9 cellular contexts compared by ENCODE assay signal in genomic region chr1:53047737-53048344, GRCh38. TPM values are rescaled to one million over a fixed set of nuclear protein-coding genes. Genes with fewer than 3 reads are reported as not detected.
DNase-seq lines count a peak whose midpoint lies in the region; ATAC-seq and TF ChIP-seq lines count a peak whose summit lies in the region.
"Had no signal": no experiment of that assay in that cellular context is flagged by ENCODE, and none has a peak within 500 bp of the region (broad histone marks: within the 10 kb centered on the region; RNA-seq: fewer than 3 reads in every experiment).

No MANE protein-coding gene starts in this region.

- H3K27ac ChIP-seq in heart left ventricle (peak overlapping the region in 7 of 12 donors; percentile 2 to 63 (median 34)), RWPE1 (no peak overlapping the region), tibial artery (peak overlapping the region; percentile 37 to 65)
- H3K27ac ChIP-seq: KMS-11 had no signal

- H3K36me3 ChIP-seq in heart left ventricle: peaks cover 0 to 57% (median 29%) of the 10 kb centered on the region in 9 donors
- H3K36me3 ChIP-seq in tibial artery: peaks cover 3 to 34% (median 10%) of the 10 kb centered on the region in 3 donors

- CTCF ChIA-PET in RWPE1 (lab: Yijun Ruan, JAX): interaction anchor here (0.6 kb wide), 1 partner anchor 126 kb away, joined by 3 read pairs; no protein-coding TSS in a partner anchor

- WGBS in heart left ventricle, 4 donors: 54 to 70% (median 60%) methylated on average over 4 of the region's 4 CpGs

- H3K4me1 ChIP-seq in heart left ventricle (peaks cover 5 to 49% (median 36%) of the 10 kb centered on the region in 12 donors), tibial artery (peaks cover 0 to 35% (median 14%) of the 10 kb centered on the region in 4 donors)

- POLR2A ChIA-PET in RWPE1 (lab: Yijun Ruan, JAX; ENCODE audit: low non-redundant PET): no interaction called here

- no peaks in the 10 kb centered on the region for H3K27me3 ChIP-seq in heart left ventricle
- H3K27me3 ChIP-seq in tibial artery: no peaks in the 10 kb centered on the region

- no peak for DNase-seq in heart left ventricle
- no peak for DNase-seq in cardiac septum (ENCODE audit: low spot score)
- peak; percentile 30 for DNase-seq in RWPE1 (ENCODE audit: low spot score)
- DNase-seq in fibroblast of mammary gland (ENCODE audit: low read depth): peak; percentile 77
- no peak for DNase-seq in tibial artery
- DNase-seq in effector CD4-positive, alpha-beta T cell: no peak
- no peak for DNase-seq in retina

- no peak for TF ChIP-seq POLR2A in heart left ventricle (IDR thresholded peaks at IDR 0.05)

- no peaks in the 10 kb centered on the region for H3K9me3 ChIP-seq in heart left ventricle
- H3K9me3 ChIP-seq in tibial artery: no peaks in the 10 kb centered on the region

- TF ChIP-seq CTCF in heart left ventricle (IDR thresholded peaks at IDR 0.05) (no peak), RWPE1 (conservative IDR thresholded peaks at IDR 0.05; ENCODE audit: low read depth) (no peak), fibroblast of mammary gland (conservative IDR thresholded peaks at IDR 0.05; ENCODE audit: control insufficient read depth, insufficient read depth, low read depth, low read length) (no peak), tibial artery (IDR thresholded peaks at IDR 0.05) (no peak)

- ATAC-seq in heart left ventricle (peak in 3 of 4 donors; percentile 14 to 21 (median 19)), GM21360 (IDR thresholded peaks at IDR 0.05; ENCODE audit: unreplicated experiment) (no peak)

- H3K4me3 ChIP-seq in heart left ventricle: no peak overlapping the region
- H3K4me3 ChIP-seq in fibroblast of mammary gland (ENCODE audit: control insufficient read depth, low read depth, low read length): no peak overlapping the region
- no peak overlapping the region for H3K4me3 ChIP-seq in tibial artery

- intact Hi-C loops in heart left ventricle (cut with DNase I): no loop called here
- intact Hi-C loops in cardiac septum (cut with DNase I): loop anchor here (2.0 kb wide), 1 partner anchor 33 kb away; no protein-coding TSS in a partner anchor
- intact Hi-C loops in tibial artery (cut with DNase I; ENCODE audit: low total_unique reads): no loop called here

RNA-seq across cellular contexts. Expression of gene PODN, which starts 14.2 kb away (rescaled TPM):
- total RNA-seq in heart left ventricle (10 to 100 TPM in 8 of 9 donors, 1 to 10 TPM in 1; 5.9 to 61.8 (median 18.5) TPM), cardiac septum (19.4 TPM)
- 1 to 10 TPM; 5.2 to 9.8 TPM for polyA plus RNA-seq in heart left ventricle

Comparison
In these comparisons a context has a peak if more than half of its experiments do, and no peak if none do; other contexts are left out.
1. DNase-seq: peak in RWPE1 (single experiment) and fibroblast of mammary gland (single experiment); none in heart left ventricle (0 of 5), cardiac septum (single experiment), tibial artery (0 of 2), effector CD4-positive, alpha-beta T cell (single experiment) and retina (single experiment).